33 cellular contexts compared by ENCODE assay signal in genomic region chr11:24714601-24715000, GRCh38.
"Had no signal": no experiment of that assay in that cellular context is flagged by ENCODE, and none has a peak within 500 bp of the region (broad histone marks: within the 10 kb centered on the region; RNA-seq: fewer than 3 reads in every experiment).

No MANE protein-coding gene starts in this region.

- DNase-seq: Karpas-422, Kasumi-1, MG63, MM.1S, MV-4-11, NCI-H1048, NCI-H1092, NCI-H1092 treated with DMSO at 0.1 percent for 48 hours, NCI-H1105, NCI-H1105 treated with DMSO at 0.1 percent for 48 hours, NCI-H1417, NCI-H1417 treated with DMSO at 0.1 percent for 48 hours, NCI-H1436 treated with DMSO at 0.1 percent for 48 hours, NCI-H146, NCI-H1694, NCI-H1694 treated with DMSO at 0.1 percent for 48 hours, NCI-H187, NCI-H187 treated with DMSO at 0.1 percent for 48 hours, NCI-H1930, NCI-H2029, NCI-H2029 treated with DMSO at 0.1 percent for 48 hours, NCI-H2081, NCI-H2081 treated with DMSO at 0.1 percent for 48 hours, NCI-H2107, NCI-H2171, NCI-H2171 treated with DMSO at 0.1 percent for 48 hours, NCI-H2227 treated with DMSO at 0.1 percent for 48 hours, NCI-H226, NCI-H345, NCI-H446, NCI-H446 treated with DMSO at 0.1 percent for 48 hours, NCI-H510A, NCI-H510A treated with DMSO at 0.1 percent for 48 hours had no signal
